Comparison of ENCODE assay signal across 8 cellular contexts in the genomic region with DNA sequence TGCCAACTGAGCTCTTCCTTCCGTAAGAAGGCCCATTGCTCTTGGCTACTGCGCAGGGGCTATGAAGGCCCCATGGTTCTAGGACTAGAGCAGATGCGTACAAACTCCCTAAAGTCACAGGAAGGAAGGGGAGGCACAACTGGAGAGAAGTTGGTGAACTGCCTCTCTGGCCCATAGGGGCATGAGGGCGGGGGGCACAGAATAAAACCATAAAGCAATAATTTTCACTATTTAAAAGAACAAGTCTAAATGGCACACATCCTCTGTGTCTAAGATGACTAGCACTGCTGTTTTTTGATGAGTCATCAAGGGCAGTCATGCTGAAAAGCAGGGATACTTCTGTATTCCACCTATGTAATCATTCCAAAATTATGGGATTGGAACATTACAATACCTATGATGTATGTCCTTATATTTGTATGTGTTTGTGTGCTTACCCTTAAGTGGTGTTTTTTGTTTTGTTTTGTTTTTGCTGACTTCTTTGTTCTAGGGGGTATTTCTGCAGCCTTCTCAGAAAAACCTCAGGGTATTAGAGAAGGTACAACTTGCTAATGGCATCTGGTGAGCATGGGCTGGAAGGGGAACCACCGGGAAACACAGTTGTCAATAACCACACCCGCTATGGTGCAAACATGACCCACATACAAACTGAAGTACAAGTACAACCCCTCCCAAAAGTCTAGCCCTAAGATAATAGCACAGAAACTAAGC. TPM values are rescaled to one million over a fixed set of nuclear protein-coding genes. Genes with fewer than 3 reads are reported as not detected.
DNase-seq lines count a peak whose midpoint lies in the region; ATAC-seq and TF ChIP-seq lines count a peak whose summit lies in the region.

No MANE protein-coding gene starts in this region.

- POLR2A ChIA-PET in activated CD4-positive, alpha-beta memory T cell treated with anti-CD3 and anti-CD28 coated beads for 36 hours (lab: Charles Lee): no interaction called here

- no peaks in the 10 kb centered on the region for H3K9me3 Mint-ChIP-seq in activated CD4-positive, alpha-beta memory T cell treated with anti-CD3 and anti-CD28 coated beads for 36 hours
- no peaks in the 10 kb centered on the region for H3K9me3 Mint-ChIP-seq in glutamatergic neuron (ENCODE audit: unreplicated experiment)

- CTCF ChIA-PET in activated CD4-positive, alpha-beta memory T cell treated with anti-CD3 and anti-CD28 coated beads for 36 hours (lab: Charles Lee): interaction anchor here (0.9 kb wide), 1 partner anchor 9 kb away, joined by 4 read pairs; no protein-coding TSS in a partner anchor

- intact Hi-C loops in activated CD4-positive, alpha-beta memory T cell treated with anti-CD3 and anti-CD28 coated beads for 36 hours (cut with micrococcal nuclease): loop anchor here (1.0 kb wide), 1 partner anchor 8 kb away; no protein-coding TSS in a partner anchor

- in situ Hi-C loops in KBM-7 (cut with MboI; ENCODE audit: low pct_unique_long_range_greater_than_20kb, low sequenced_read_pairs): no loop called here

- H3K27ac Mint-ChIP-seq in activated CD4-positive, alpha-beta memory T cell treated with anti-CD3 and anti-CD28 coated beads for 36 hours: peak overlapping the region; percentile 68
- peak overlapping the region; percentile 29 for H3K27ac Mint-ChIP-seq in glutamatergic neuron (ENCODE audit: unreplicated experiment)

- ATAC-seq in GM21423 (IDR thresholded peaks at IDR 0.05; ENCODE audit: unreplicated experiment): peak; percentile 52

- H3K27me3 Mint-ChIP-seq in activated CD4-positive, alpha-beta memory T cell treated with anti-CD3 and anti-CD28 coated beads for 36 hours: no peaks in the 10 kb centered on the region
- peaks cover 2% of the 10 kb centered on the region for H3K27me3 Mint-ChIP-seq in glutamatergic neuron (ENCODE audit: unreplicated experiment)

- no peak for TF ChIP-seq CTCF in glutamatergic neuron (IDR thresholded peaks at IDR 0.05; ENCODE audit: partially characterized antibody, unreplicated experiment)

- no peak overlapping the region for H3K4me3 Mint-ChIP-seq in activated CD4-positive, alpha-beta memory T cell treated with anti-CD3 and anti-CD28 coated beads for 36 hours
- H3K4me3 Mint-ChIP-seq in glutamatergic neuron (ENCODE audit: unreplicated experiment): no peak overlapping the region

- peaks cover 69% of the 10 kb centered on the region for H3K4me1 Mint-ChIP-seq in activated CD4-positive, alpha-beta memory T cell treated with anti-CD3 and anti-CD28 coated beads for 36 hours (ENCODE audit: low read depth)
- H3K4me1 Mint-ChIP-seq in glutamatergic neuron (ENCODE audit: low read depth, unreplicated experiment): peaks cover 46% of the 10 kb centered on the region

- DNase-seq in DMS53 (lab: John Stamatoyannopoulos, UW) (peak; percentile 71), KBM-7 (peak; percentile 73), glutamatergic neuron (no peak), NCI-H2081 treated with DMSO at 0.1 percent for 48 hours (lab: John Stamatoyannopoulos, UW) (no peak), cerebellar cortex (ENCODE audit: low spot score) (no peak)
- DNase-seq in activated CD4-positive, alpha-beta memory T cell treated with anti-CD3 and anti-CD28 coated beads for 36 hours: peak; percentile 57
- peak; percentile 27 to 29 for DNase-seq in stimulated activated CD8-positive, alpha-beta memory T cell treated with anti-CD3 and anti-CD28 coated beads, Interleukin-7, amount 100 ng/mL, for 4 hours (ENCODE audit: low read depth in 2 of 2)

- H3K36me3 Mint-ChIP-seq in activated CD4-positive, alpha-beta memory T cell treated with anti-CD3 and anti-CD28 coated beads for 36 hours: peaks cover 5% of the 10 kb centered on the region
- H3K36me3 Mint-ChIP-seq in glutamatergic neuron (ENCODE audit: unreplicated experiment): no peaks in the 10 kb centered on the region

RNA-seq across cellular contexts. Expression of gene B4GALT5, which starts 36.9 kb away (rescaled TPM):
- 10 to 100 TPM; 20.9 to 21.4 TPM for total RNA-seq in activated CD4-positive, alpha-beta memory T cell treated with anti-CD3 and anti-CD28 coated beads for 36 hours
- 61.3 TPM for total RNA-seq in glutamatergic neuron (ENCODE audit: unreplicated experiment)

Comparison
In these comparisons a context has a peak if more than half of its experiments do, and no peak if none do; other contexts are left out.
1. DNase-seq: peak in DMS53 (single experiment), KBM-7 (single experiment), activated CD4-positive, alpha-beta memory T cell treated with anti-CD3 and anti-CD28 coated beads for 36 hours (single experiment) and stimulated activated CD8-positive, alpha-beta memory T cell treated with anti-CD3 and anti-CD28 coated beads, Interleukin-7, amount 100 ng/mL, for 4 hours (2 of 2); none in glutamatergic neuron (single experiment), NCI-H2081 treated with DMSO at 0.1 percent for 48 hours (single experiment) and cerebellar cortex (single experiment).